In the genomic region with DNA sequence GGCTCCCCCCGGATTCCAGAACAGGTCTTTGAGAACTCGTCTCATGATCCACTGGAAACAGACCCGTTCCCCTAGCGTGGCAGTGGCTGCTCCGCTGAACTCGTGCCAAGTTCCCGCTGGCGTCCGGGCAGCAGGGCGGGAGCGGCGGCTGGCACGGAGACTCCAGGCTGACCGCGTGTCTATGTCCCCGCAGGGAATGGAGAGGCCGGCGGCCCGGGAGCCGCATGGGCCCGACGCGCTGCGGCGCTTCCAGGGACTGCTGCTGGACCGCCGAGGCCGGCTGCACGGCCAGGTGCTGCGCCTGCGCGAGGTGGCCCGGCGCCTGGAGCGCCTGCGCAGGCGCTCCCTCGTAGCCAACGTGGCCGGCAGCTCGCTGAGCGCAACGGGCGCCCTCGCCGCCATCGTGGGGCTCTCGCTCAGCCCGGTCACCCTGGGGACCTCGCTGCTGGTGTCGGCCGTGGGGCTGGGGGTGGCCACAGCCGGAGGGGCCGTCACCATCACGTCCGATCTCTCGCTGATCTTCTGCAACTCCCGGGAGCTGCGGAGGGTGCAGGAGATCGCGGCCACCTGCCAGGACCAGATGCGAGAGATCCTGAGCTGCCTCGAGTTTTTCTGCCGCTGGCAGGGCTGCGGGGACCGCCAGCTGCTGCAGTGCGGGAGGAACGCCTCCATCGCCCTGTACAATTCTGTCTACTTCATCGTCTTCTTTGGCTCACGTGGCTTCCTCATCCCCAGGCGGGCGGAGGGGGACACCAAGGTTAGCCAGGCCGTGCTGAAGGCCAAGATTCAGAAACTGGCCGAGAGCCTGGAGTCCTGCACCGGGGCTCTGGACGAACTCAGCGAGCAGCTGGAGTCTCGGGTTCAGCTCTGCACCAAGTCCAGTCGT, we compare ENCODE assay signal across 8 cellular contexts. TPM values are rescaled to one million over a fixed set of nuclear protein-coding genes. Genes with fewer than 3 reads are reported as not detected.
DNase-seq lines count a peak whose midpoint lies in the region; FAIRE-seq and TF ChIP-seq lines count a peak whose summit lies in the region.

No MANE protein-coding gene starts in this region.

- H4K20me1 ChIP-seq in Loucy (ENCODE audit: insufficient read depth, low read length, poor library complexity, severe bottlenecking) (no peaks in the 10 kb centered on the region), astrocyte (ENCODE audit: insufficient read depth, low read length) (no peaks in the 10 kb centered on the region)

- peak overlapping the region; percentile 44 for H3K4me3 ChIP-seq in H7 (ENCODE audit: insufficient read depth, low read depth, low read length)
- peak overlapping the region; percentile 83 for H3K4me3 ChIP-seq in Loucy (ENCODE audit: low read length, poor library complexity, severe bottlenecking)
- peak overlapping the region; percentile 64 for H3K4me3 ChIP-seq in astrocyte (ENCODE audit: insufficient read depth, low read depth, low read length)

- TF ChIP-seq CTCF in Loucy (conservative IDR thresholded peaks at IDR 0.05; ENCODE audit: low read length) (no peak; the same call in 1 of the 2 replicates), astrocyte (IDR thresholded peaks at IDR 0.05; ENCODE audit: insufficient read depth, low read depth, low read length) (no peak)

- H2AFZ ChIP-seq in Loucy (ENCODE audit: low read length) (peak overlapping the region; percentile 91), astrocyte (ENCODE audit: low read depth, low read length) (peak overlapping the region; percentile 97)

- peak overlapping the region; percentile 82 for H3K9ac ChIP-seq in Loucy (ENCODE audit: low read depth, low read length, poor library complexity, severe bottlenecking)
- H3K9ac ChIP-seq in astrocyte (ENCODE audit: low read length) = peak overlapping the region; percentile 86

- peak; percentile 86 for TF ChIP-seq POLR2A in GM10847 (IDR thresholded peaks at IDR 0.05; ENCODE audit: extremely low read depth, insufficient read length)

- H3K4me2 ChIP-seq in Loucy (ENCODE audit: low read depth, low read length, poor library complexity, severe bottlenecking) (peak overlapping the region; percentile 83), astrocyte (ENCODE audit: low read length) (peak overlapping the region; percentile 90)

- H3K4me1 Mint-ChIP-seq in astrocyte (ENCODE audit: low read depth, unreplicated experiment) = peaks cover 11% of the 10 kb centered on the region

- peak overlapping the region; percentile 77 for H3K4me3 Mint-ChIP-seq in astrocyte (ENCODE audit: unreplicated experiment)

- H3K79me2 ChIP-seq in Loucy (ENCODE audit: insufficient read depth, low read length) = peaks cover 17% of the 10 kb centered on the region
- H3K79me2 ChIP-seq in astrocyte (ENCODE audit: insufficient read depth, low read length) = peaks cover 9% of the 10 kb centered on the region

- H3K4me1 ChIP-seq in Loucy (ENCODE audit: insufficient read depth, low read length, poor library complexity, severe bottlenecking) (peaks cover 39% of the 10 kb centered on the region), astrocyte (ENCODE audit: insufficient read depth, low read length) (peaks cover 26% of the 10 kb centered on the region)

- peaks cover 6% of the 10 kb centered on the region for H3K9me3 Mint-ChIP-seq in astrocyte (ENCODE audit: unreplicated experiment)

- DNase-seq in H7 (peak; percentile 96), T-helper 22 cell (ENCODE audit: low read depth) (peak; percentile 59), astrocyte (ENCODE audit: low read depth) (peak; percentile 64), hepatic stellate cell (ENCODE audit: low spot score) (peak; percentile 93), retina (peak; percentile 94), OCI-M2 (lab: John Stamatoyannopoulos, UW; ENCODE audit: unreplicated experiment) (no peak)

- peaks cover 3% of the 10 kb centered on the region for H3K27me3 Mint-ChIP-seq in astrocyte (ENCODE audit: low read depth, unreplicated experiment)

- no peaks in the 10 kb centered on the region for H3K36me3 ChIP-seq in H7 (replicated peaks; ENCODE audit: control insufficient read depth, insufficient read depth, low read length)
- no peaks in the 10 kb centered on the region for H3K36me3 ChIP-seq in Loucy (ENCODE audit: insufficient read depth, low read length)
- H3K36me3 ChIP-seq in astrocyte (ENCODE audit: insufficient read depth, low read length) = no peaks in the 10 kb centered on the region

- H3K36me3 Mint-ChIP-seq in astrocyte (ENCODE audit: low read depth, unreplicated experiment) = no peaks in the 10 kb centered on the region

- H3K9me2 ChIP-seq in Loucy (replicated peaks; ENCODE audit: low read depth, low read length) = no peaks in the 10 kb centered on the region

- no peak for FAIRE-seq in astrocyte (lab: Jason Lieb, UNC)

- H3K27ac Mint-ChIP-seq in astrocyte (ENCODE audit: unreplicated experiment) = no peak overlapping the region

- no peaks in the 10 kb centered on the region for H3K9me3 ChIP-seq in Loucy (ENCODE audit: insufficient read depth, low read depth, low read length)
- H3K9me3 ChIP-seq in astrocyte (ENCODE audit: insufficient read depth, low read depth, low read length) = no peaks in the 10 kb centered on the region

- H3F3A ChIP-seq in Loucy (ENCODE audit: low read depth) = no peaks in the 10 kb centered on the region

- peak overlapping the region; percentile 84 for H3K27ac ChIP-seq in astrocyte (ENCODE audit: low read depth, low read length)

- H3K27me3 ChIP-seq in H7 (ENCODE audit: control insufficient read depth, insufficient read depth, low read length) (peaks cover 20% of the 10 kb centered on the region), Loucy (ENCODE audit: insufficient read depth, low read length, poor library complexity, severe bottlenecking) (no peaks in the 10 kb centered on the region), astrocyte (ENCODE audit: insufficient read depth, low read length) (no peaks in the 10 kb centered on the region)

RNA-seq across cellular contexts. Expression of a gene that starts 1.5 kb away (rescaled TPM):
- 0.62 and 0.89 TPM in 2 replicates for total RNA-seq in H7 (2014; rRNA removed; shearing (Covaris generic))
- 0.38 and 0.70 TPM in 2 replicates for total RNA-seq in astrocyte

RNA-seq across cellular contexts. Expression of a gene that starts 26.2 kb away (rescaled TPM):
- 69.7 and 74.7 TPM in 2 replicates for total RNA-seq in H7 (2014; rRNA removed; shearing (Covaris generic))
- total RNA-seq in astrocyte = 54.6 and 62.1 TPM in 2 replicates
